Comparison of ENCODE assay signal across 15 cellular contexts in genomic region chr17:65984299-65984698, GRCh38.
DNase-seq lines count a peak whose midpoint lies in the region; ATAC-seq and TF ChIP-seq lines count a peak whose summit lies in the region.
"Had no signal": no experiment of that assay in that cellular context is flagged by ENCODE, and none has a peak within 500 bp of the region (broad histone marks: within the 10 kb centered on the region; RNA-seq: fewer than 3 reads in every experiment).

No MANE protein-coding gene starts in this region.

- 42% methylated on average over 3 of the region's 3 CpGs for WGBS in suprapubic skin

- no peak for ATAC-seq in GM18867 (IDR thresholded peaks at IDR 0.05; ENCODE audit: unreplicated experiment)
- ATAC-seq: K562 had no signal

- no peak for TF ChIP-seq POLR2A in suprapubic skin (IDR thresholded peaks at IDR 0.05)

- no peak overlapping the region for H3K27ac ChIP-seq in suprapubic skin
- H3K27ac ChIP-seq: C4-2B had no signal

- H3K36me3 ChIP-seq in adipocyte (ENCODE audit: control insufficient read depth, insufficient read depth, low read length, severe bottlenecking) (no peaks in the 10 kb centered on the region), suprapubic skin (no peaks in the 10 kb centered on the region)

- TF ChIP-seq CTCF in choroid plexus epithelial cell (conservative IDR thresholded peaks at IDR 0.05; ENCODE audit: low read depth, low read length) (no peak), suprapubic skin (IDR thresholded peaks at IDR 0.05) (no peak)

- H3K4me3 ChIP-seq in adipocyte (ENCODE audit: low read length) (no peak overlapping the region), choroid plexus epithelial cell (ENCODE audit: low read depth, low read length) (no peak overlapping the region), suprapubic skin (no peak overlapping the region)
- H3K4me3 ChIP-seq: K562 had no signal

- peaks cover 6% of the 10 kb centered on the region for H3K4me1 ChIP-seq in adipocyte (ENCODE audit: control insufficient read depth, insufficient read depth, low read length)
- no peaks in the 10 kb centered on the region for H3K4me1 ChIP-seq in suprapubic skin

- no peaks in the 10 kb centered on the region for H3K27me3 ChIP-seq in adipocyte (replicated peaks; ENCODE audit: control insufficient read depth, insufficient read depth, low read length)
- H3K27me3 ChIP-seq in suprapubic skin = no peaks in the 10 kb centered on the region

- DNase-seq in EH (ENCODE audit: low read depth) (peak; percentile 11), adipocyte (ENCODE audit: low read depth) (peak; percentile 15), choroid plexus epithelial cell (ENCODE audit: low read depth) (peak; percentile 78), iris pigment epithelial cell (ENCODE audit: low read depth) (peak; percentile 74), suprapubic skin (ENCODE audit: low spot score in 2 of 2) (no peak), putamen (ENCODE audit: low spot score) (no peak), mucosa of gallbladder (ENCODE audit: low spot score) (no peak)
- DNase-seq: AML-193, MV-4-11, NCI-H1930, NCI-H345, NCI-H526 had no signal

- H3K9me3 ChIP-seq in adipocyte (ENCODE audit: control insufficient read depth, low read length) = peaks cover 11% of the 10 kb centered on the region
- peaks cover 8% of the 10 kb centered on the region for H3K9me3 ChIP-seq in suprapubic skin

- H3K9ac ChIP-seq in adipocyte (ENCODE audit: low read length) = no peak overlapping the region

- no peak for TF ChIP-seq EP300 in suprapubic skin (IDR thresholded peaks at IDR 0.05)

Comparison
In these comparisons a context has a peak if more than half of its experiments do, and no peak if none do; other contexts are left out.
1. DNase-seq: peak in EH (single experiment), adipocyte (single experiment), choroid plexus epithelial cell (single experiment) and iris pigment epithelial cell (single experiment); none in suprapubic skin (0 of 2), putamen (single experiment) and mucosa of gallbladder (single experiment).